14 cellular contexts compared by ENCODE assay signal in the genomic region with DNA sequence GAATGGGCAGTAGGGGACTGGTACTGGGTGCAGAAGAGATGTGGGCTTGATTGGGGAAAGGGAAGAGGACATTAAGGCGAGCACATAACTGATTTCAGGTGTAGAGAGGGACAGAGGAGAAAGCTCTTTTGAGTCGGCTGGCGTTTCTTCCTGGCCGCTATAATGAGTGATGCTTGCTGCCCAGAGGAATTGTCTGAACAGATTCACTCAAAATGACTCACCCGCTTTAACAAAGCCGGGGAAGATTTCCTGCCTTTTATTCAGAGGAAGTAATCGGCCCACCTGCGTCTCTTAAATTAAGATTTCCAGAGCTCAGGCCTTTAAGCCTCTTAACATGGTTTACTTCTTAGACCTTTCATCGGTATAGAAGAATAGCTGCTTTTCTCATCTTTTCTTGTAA.
DNase-seq lines count a peak whose midpoint lies in the region; ATAC-seq, FAIRE-seq and TF ChIP-seq lines count a peak whose summit lies in the region.
"Had no signal": no experiment of that assay in that cellular context is flagged by ENCODE, and none has a peak within 500 bp of the region (broad histone marks: within the 10 kb centered on the region; RNA-seq: fewer than 3 reads in every experiment).

No MANE protein-coding gene starts in this region.

- H3K36me3 ChIP-seq in A673 (ENCODE audit: insufficient read depth, low read length, poor library complexity, severe bottlenecking), result no peaks in the 10 kb centered on the region
- H3K36me3 ChIP-seq in HUES6 (ENCODE audit: control insufficient read depth, insufficient read depth, low read length), result no peaks in the 10 kb centered on the region
- no peaks in the 10 kb centered on the region for H3K36me3 ChIP-seq in K562 (ENCODE audit: control insufficient read depth, insufficient read depth, low read length)
- H3K36me3 ChIP-seq: SJCRH30 had no signal

- CTCF ChIA-PET in A673 (lab: Charles Lee), result no interaction called here
- CTCF ChIA-PET in K562 (lab: Yijun Ruan, JAX; ENCODE audit: low intra/inter-chr PET ratio), result no interaction called here

- DNase-seq in A673 (ENCODE audit: low spot score), result peak; percentile 78
- no peak for DNase-seq in K562 (ENCODE audit: extremely low read depth in 1 of 4, low spot score in 3 of 4)
- DNase-seq in iPS-NIHi11 (ENCODE audit: low spot score), result peak; percentile 11
- DNase-seq in DMS114 treated with DMSO at 0.1 percent for 48 hours (lab: John Stamatoyannopoulos, UW; ENCODE audit: unreplicated experiment), result no peak
- no peak for DNase-seq in putamen (ENCODE audit: low spot score)
- DNase-seq in NCI-H1436 (lab: John Stamatoyannopoulos, UW), result no peak
- DNase-seq: activated T-cell treated with anti-CD3 and anti-CD28 coated beads, Interleukin-2, amount 50 U/mL, for 24 hours; Calu3; hippocampal formation; NCI-H1092; SJCRH30 had no signal

- H3K4me2 ChIP-seq in K562 (ENCODE audit: insufficient read depth, low read length), result no peak overlapping the region

- TF ChIP-seq EP300 in K562 (IDR thresholded peaks at IDR 0.05; ENCODE audit: low read length), result no peak

- H3K9ac ChIP-seq in HUES6 (ENCODE audit: low read length) (peak overlapping the region; percentile 75), K562 (ENCODE audit: insufficient read depth in 1 of 2, low read depth in 2 of 2, low read length in 2 of 2) (no peak overlapping the region)

- BruUV-seq in A673 (replicated peaks; lab: Mats Ljungman, UMichigan) (no TSS peak), K562 (replicated peaks; lab: Mats Ljungman, UMichigan) (no TSS peak)

- ATAC-seq in K562 (no peak), HG03159 (IDR thresholded peaks at IDR 0.05; ENCODE audit: unreplicated experiment) (no peak)

- TF ChIP-seq CTCF in A673 (conservative IDR thresholded peaks at IDR 0.05; ENCODE audit: low read depth, low read length) (no peak), K562 (IDR thresholded peaks at IDR 0.05 in 2 of 3, conservative IDR thresholded peaks at IDR 0.05 in 1 of 3; ENCODE audit: insufficient read depth in 2 of 3, low read depth in 1 of 3, low read length in 3 of 3) (no peak)

- H4K20me1 ChIP-seq in K562 (replicated peaks; ENCODE audit: control insufficient read depth, insufficient read depth, low read length), result no peaks in the 10 kb centered on the region

- H2AFZ ChIP-seq in K562 (ENCODE audit: low read depth, low read length), result no peak overlapping the region

- H3K27ac ChIP-seq in A673 (ENCODE audit: low read depth, low read length, poor library complexity, severe bottlenecking), result no peak overlapping the region
- H3K27ac ChIP-seq in HUES6 (ENCODE audit: low read depth, low read length), result peak overlapping the region; percentile 92
- H3K27ac ChIP-seq in K562 (ENCODE audit: extremely low read depth, low read depth, low read length), result no peak overlapping the region
- H3K27ac ChIP-seq: SJCRH30, VCaP had no signal

- POLR2A ChIA-PET in A673 (lab: Charles Lee; ENCODE audit: low non-redundant PET) (interaction anchor here (0.5 kb wide), 1 partner anchor 24 kb away, joined by 7 read pairs; no protein-coding TSS in a partner anchor), K562 (lab: Yijun Ruan, JAX) (no interaction called here)

- intact Hi-C loops in A673 (cut with micrococcal nuclease; ENCODE audit: unreplicated experiment), result no loop called here
- intact Hi-C loops in K562 (cut with micrococcal nuclease), result no loop called here

- H3K79me2 ChIP-seq in K562 (ENCODE audit: control insufficient read depth, insufficient read depth, low read length), result no peaks in the 10 kb centered on the region

- TF ChIP-seq RAD21 in K562 (CRISPR knock-in tag; conservative IDR thresholded peaks at IDR 0.05 in 1 of 2, IDR thresholded peaks at IDR 0.05 in 1 of 2), result no peak

- no peaks in the 10 kb centered on the region for H3K9me1 ChIP-seq in K562 (ENCODE audit: control insufficient read depth, insufficient read depth, low read length)

- WGBS in K562 (ENCODE audit: insufficient coverage, low coverage, missing lambda C conversion rate), result 18% methylated on average over 9 of the region's 9 CpGs

- no peak for FAIRE-seq in K562 (lab: Jason Lieb, UNC)

- no peaks in the 10 kb centered on the region for H3K27me3 ChIP-seq in A673 (replicated peaks; ENCODE audit: insufficient read depth, low read depth, low read length, poor library complexity)
- no peaks in the 10 kb centered on the region for H3K27me3 ChIP-seq in HUES6 (ENCODE audit: control insufficient read depth, insufficient read depth, low read length)
- no peaks in the 10 kb centered on the region for H3K27me3 ChIP-seq in K562 (ENCODE audit: control insufficient read depth in 2 of 2, insufficient read depth in 2 of 2, low read length in 2 of 2)
- H3K27me3 ChIP-seq: SJCRH30 had no signal

- in situ Hi-C loops in K562 (cut with MboI), result no loop called here

- TF ChIP-seq POLR2A in K562 (conservative IDR thresholded peaks at IDR 0.05), result no peak

- H3K4me3 ChIP-seq in A673 (ENCODE audit: low read depth, low read length, poor library complexity, severe bottlenecking), result no peak overlapping the region
- no peak overlapping the region for H3K4me3 ChIP-seq in HUES6 (ENCODE audit: low read depth, low read length)
- no peak overlapping the region for H3K4me3 ChIP-seq in K562
- H3K4me3 ChIP-seq: SJCRH30 had no signal

- H3K4me1 ChIP-seq in A673 (ENCODE audit: insufficient read depth, low read length, poor library complexity, severe bottlenecking) (peaks cover 12% of the 10 kb centered on the region), HUES6 (ENCODE audit: control insufficient read depth, insufficient read depth, low read length) (peaks cover 25% of the 10 kb centered on the region), K562 (replicated peaks in 1 of 2; ENCODE audit: control insufficient read depth in 2 of 2, insufficient read depth in 2 of 2, low read length in 2 of 2) (no peaks in the 10 kb centered on the region)
- H3K4me1 ChIP-seq: SJCRH30 had no signal

- H3K9me3 ChIP-seq in A673 (ENCODE audit: low read depth, low read length, poor library complexity, severe bottlenecking) (no peaks in the 10 kb centered on the region), HUES6 (ENCODE audit: control insufficient read depth, insufficient read depth, low read depth, low read length) (no peaks in the 10 kb centered on the region), K562 (replicated peaks; ENCODE audit: control insufficient read depth, insufficient read depth, low read depth, low read length) (no peaks in the 10 kb centered on the region)
- H3K9me3 ChIP-seq: SJCRH30 had no signal

TF ChIP-seq in K562, 482 proteins besides CTCF, POLR2A, EP300 and RAD21:
- TF ChIP-seq NUFIP1 (IDR thresholded peaks at IDR 0.05; ENCODE audit: partially characterized antibody), result no peak
- no peak for TF ChIP-seq ZNF436 (CRISPR knock-in tag; IDR thresholded peaks at IDR 0.05)
- TF ChIP-seq TEAD1 (CRISPR knock-in tag; IDR thresholded peaks at IDR 0.05), result no peak
- TF ChIP-seq, protein P1, sequence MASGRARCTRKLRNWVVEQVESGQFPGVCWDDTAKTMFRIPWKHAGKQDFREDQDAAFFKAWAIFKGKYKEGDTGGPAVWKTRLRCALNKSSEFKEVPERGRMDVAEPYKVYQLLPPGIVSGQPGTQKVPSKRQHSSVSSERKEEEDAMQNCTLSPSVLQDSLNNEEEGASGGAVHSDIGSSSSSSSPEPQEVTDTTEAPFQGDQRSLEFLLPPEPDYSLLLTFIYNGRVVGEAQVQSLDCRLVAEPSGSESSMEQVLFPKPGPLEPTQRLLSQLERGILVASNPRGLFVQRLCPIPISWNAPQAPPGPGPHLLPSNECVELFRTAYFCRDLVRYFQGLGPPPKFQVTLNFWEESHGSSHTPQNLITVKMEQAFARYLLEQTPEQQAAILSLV (tag; IDR thresholded peaks at IDR 0.05), result no peak
- 0 out of 2 replicates have a peak, but pooled peaks have one; percentile 12 for TF ChIP-seq FOSL1 (tag; conservative IDR thresholded peaks at IDR 0.05)
- TF ChIP-seq ZC3H8 (IDR thresholded peaks at IDR 0.05), result no peak

Comparison
In these comparisons a context has a peak if more than half of its experiments do, and no peak if none do; other contexts are left out.
1. DNase-seq: peak in A673 (single experiment) and iPS-NIHi11 (single experiment); none in K562 (0 of 4), DMS114 treated with DMSO at 0.1 percent for 48 hours (single experiment), putamen (single experiment) and NCI-H1436 (single experiment).